Comparison of ENCODE assay signal across 14 cellular contexts in genomic region chr2:8239402-8240127, GRCh38.
A peak's percentile ranks its signal among the peaks of the same experiment; 100 is the strongest.
DNase-seq lines count a peak whose midpoint lies in the region; ATAC-seq and TF ChIP-seq lines count a peak whose summit lies in the region.
"Had no signal": no experiment of that assay in that cellular context is flagged by ENCODE, and none has a peak within 500 bp of the region (broad histone marks: within the 10 kb centered on the region; RNA-seq: fewer than 3 reads in every experiment).

No MANE protein-coding gene starts in this region.

- intact Hi-C loops in mucosa of descending colon (cut with DNase I, micrococcal nuclease): no loop called here
- intact Hi-C loops in stomach (cut with DNase I; ENCODE audit: low total_unique reads): no loop called here

- TF ChIP-seq POLR2A in stomach (IDR thresholded peaks at IDR 0.05): no peak

- WGBS in stomach, 5 donors: 53 to 70% (median 67%) methylated on average over 7 of the region's 7 CpGs

- H3K4me3 ChIP-seq in adipocyte (ENCODE audit: low read length) (peak overlapping the region; percentile 60), mucosa of descending colon (no peak overlapping the region), stomach (no peak overlapping the region)
- H3K4me3 ChIP-seq: upper lobe of right lung had no signal

- peaks cover 4% of the 10 kb centered on the region for H3K27me3 ChIP-seq in adipocyte (replicated peaks; ENCODE audit: control insufficient read depth, insufficient read depth, low read length)
- H3K27me3 ChIP-seq in stomach: no peaks in the 10 kb centered on the region
- H3K27me3 ChIP-seq: upper lobe of right lung had no signal

- DNase-seq in CD1c-positive myeloid dendritic cell (ENCODE audit: extremely low spot score) (peak; percentile 52), adipocyte (ENCODE audit: low read depth) (no peak), mucosa of descending colon (no peak), UCSD-AML1 (lab: John Stamatoyannopoulos, UW; ENCODE audit: unreplicated experiment) (no peak), stomach (no peak), COR-L47 (lab: John Stamatoyannopoulos, UW) (no peak)
- DNase-seq: activated effector memory CD4-positive, alpha-beta T cell treated with Interleukin-2 at 50 U/mL for 16 hours; Caco-2; effector CD4-positive, alpha-beta T cell; NCI-H526; SW 1271; upper lobe of right lung had no signal

- H3K9ac ChIP-seq in adipocyte (ENCODE audit: low read length): peak overlapping the region; percentile 43

- H3K36me3 ChIP-seq in adipocyte (ENCODE audit: control insufficient read depth, insufficient read depth, low read length, severe bottlenecking) (no peaks in the 10 kb centered on the region), mucosa of descending colon (ENCODE audit: low read depth) (no peaks in the 10 kb centered on the region), stomach (no peaks in the 10 kb centered on the region)
- H3K36me3 ChIP-seq: upper lobe of right lung had no signal

- H3K9me3 ChIP-seq in adipocyte (ENCODE audit: control insufficient read depth, low read length) (peaks cover 7% of the 10 kb centered on the region), mucosa of descending colon (no peaks in the 10 kb centered on the region), stomach (peaks cover 0 to 5% (median 0%) of the 10 kb centered on the region in 4 donors)
- H3K9me3 ChIP-seq: Caco-2, upper lobe of right lung had no signal

- ATAC-seq in HG03432 (IDR thresholded peaks at IDR 0.05; ENCODE audit: unreplicated experiment) (peak; percentile 23), mucosa of descending colon (peak; percentile 67), HG03025 (IDR thresholded peaks at IDR 0.05; ENCODE audit: low FRiP score, unreplicated experiment) (no peak)
- ATAC-seq: upper lobe of right lung had no signal

- H3K4me1 ChIP-seq in adipocyte (ENCODE audit: control insufficient read depth, insufficient read depth, low read length) (peaks cover 23% of the 10 kb centered on the region), mucosa of descending colon (ENCODE audit: low read depth) (peaks cover 10% of the 10 kb centered on the region), stomach (peaks cover 0 to 3% (median 0%) of the 10 kb centered on the region in 4 donors)
- H3K4me1 ChIP-seq: Caco-2, upper lobe of right lung had no signal

- TF ChIP-seq CTCF in mucosa of descending colon (IDR thresholded peaks at IDR 0.05) (no peak), stomach (IDR thresholded peaks at IDR 0.05) (no peak)

- H3K27ac ChIP-seq in stomach: no peak overlapping the region
- H3K27ac ChIP-seq: upper lobe of right lung had no signal

- no peak for TF ChIP-seq EP300 in stomach (IDR thresholded peaks at IDR 0.05)
